16 cellular contexts compared by ENCODE assay signal in genomic region chr12:57793920-57794319, GRCh38. TPM values are rescaled to one million over a fixed set of nuclear protein-coding genes. Genes with fewer than 3 reads are reported as not detected.
DNase-seq lines count a peak whose midpoint lies in the region; ATAC-seq and TF ChIP-seq lines count a peak whose summit lies in the region.
"Had no signal": no experiment of that assay in that cellular context is flagged by ENCODE, and none has a peak within 500 bp of the region (broad histone marks: within the 10 kb centered on the region; RNA-seq: fewer than 3 reads in every experiment).

No MANE protein-coding gene starts in this region.

- H3K36me3 ChIP-seq in SJSA1: peaks cover 93% of the 10 kb centered on the region
- H3K36me3 ChIP-seq in fibroblast of lung (ENCODE audit: control insufficient read depth, insufficient read depth, low read length): peaks cover 3% of the 10 kb centered on the region

- no peak overlapping the region for H3K4me3 Mint-ChIP-seq in stimulated activated naive CD8-positive, alpha-beta T cell treated with anti-CD3 and anti-CD28 coated beads, Interleukin-15, Interleukin-2, amounts not matched to agents 100 ng/mL and 50 ng/mL, for 24 hours
- H3K4me3 Mint-ChIP-seq: CD14-positive monocyte, GM23338, mesothelial cell of epicardium had no signal

- no peaks in the 10 kb centered on the region for H3K9me3 Mint-ChIP-seq in stimulated activated naive CD8-positive, alpha-beta T cell treated with anti-CD3 and anti-CD28 coated beads, Interleukin-15, Interleukin-2, amounts not matched to agents 100 ng/mL and 50 ng/mL, for 24 hours
- H3K9me3 Mint-ChIP-seq: CD14-positive monocyte, GM23338, mesothelial cell of epicardium had no signal

- no peak overlapping the region for H2AFZ ChIP-seq in fibroblast of lung (ENCODE audit: low read length)
- H2AFZ ChIP-seq: GM23338 had no signal

- H3K4me3 ChIP-seq in SJSA1: no peak overlapping the region
- H3K4me3 ChIP-seq in fibroblast of lung (replicated peaks in 1 of 4; ENCODE audit: control extremely low read depth in 1 of 4, insufficient read depth in 1 of 4, low read depth in 3 of 4, low read length in 4 of 4): no peak overlapping the region
- H3K4me3 ChIP-seq: GM23338, testis had no signal

- ATAC-seq in stimulated activated naive CD8-positive, alpha-beta T cell treated with anti-CD3 and anti-CD28 coated beads, Interleukin-15, Interleukin-2, amounts not matched to agents 100 U/mL and 50 U/mL, for 24 hours: no peak
- no peak for ATAC-seq in HG03354 (IDR thresholded peaks at IDR 0.05; ENCODE audit: poor library complexity, severe bottlenecking, unreplicated experiment)
- ATAC-seq in GM18519 (IDR thresholded peaks at IDR 0.05; ENCODE audit: low FRiP score, unreplicated experiment): no peak
- ATAC-seq: GM23338 had no signal

- H3K9me3 ChIP-seq in SJSA1 (replicated peaks): no peaks in the 10 kb centered on the region
- no peaks in the 10 kb centered on the region for H3K9me3 ChIP-seq in fibroblast of lung (ENCODE audit: control insufficient read depth, insufficient read depth, low read depth, low read length)
- H3K9me3 ChIP-seq: testis had no signal

- no peaks in the 10 kb centered on the region for H3K27me3 Mint-ChIP-seq in stimulated activated naive CD8-positive, alpha-beta T cell treated with anti-CD3 and anti-CD28 coated beads, Interleukin-15, Interleukin-2, amounts not matched to agents 100 ng/mL and 50 ng/mL, for 24 hours

- no peak for DNase-seq in stimulated activated naive CD8-positive, alpha-beta T cell treated with anti-CD3 and anti-CD28 coated beads, Interleukin-15, Interleukin-2, amounts not matched to agents 100 U/mL and 50 U/mL, for 24 hours
- DNase-seq in SJSA1 (ENCODE audit: low read depth in 1 of 2, low spot score in 2 of 2) (peak in 1 of 2 experiments; percentile 83), fibroblast of lung (ENCODE audit: low read depth in 2 of 2) (peak; percentile 61 to 91), NCI-H345 treated with DMSO at 0.1 percent for 48 hours (lab: John Stamatoyannopoulos, UW; ENCODE audit: unreplicated experiment) (no peak)
- no peak for DNase-seq in stimulated activated CD4-positive, alpha-beta T cell treated with anti-CD3 and anti-CD28 coated beads, Interleukin-4, amount 100 ng/mL, for 24 hours
- DNase-seq: activated gamma-delta T cell, hippocampal formation, NCI-H2171, testis had no signal

- peak overlapping the region; percentile 33 for H3K4me2 ChIP-seq in fibroblast of lung (ENCODE audit: extremely low read depth, insufficient read depth, low read length)
- H3K4me2 ChIP-seq: GM23338, KMS-11 had no signal

- peak overlapping the region; percentile 8 for H3K27ac Mint-ChIP-seq in stimulated activated naive CD8-positive, alpha-beta T cell treated with anti-CD3 and anti-CD28 coated beads, Interleukin-15, Interleukin-2, amounts not matched to agents 100 ng/mL and 50 ng/mL, for 24 hours
- H3K27ac Mint-ChIP-seq: CD14-positive monocyte, GM23338, mesothelial cell of epicardium had no signal

- H4K20me1 ChIP-seq in fibroblast of lung (ENCODE audit: control insufficient read depth, extremely low read depth, insufficient read depth, low read length): no peaks in the 10 kb centered on the region

- H3K4me1 ChIP-seq in SJSA1 (replicated peaks) (peaks cover 19% of the 10 kb centered on the region), fibroblast of lung (ENCODE audit: control insufficient read depth, extremely low read depth, insufficient read depth, low read length) (peaks cover 8% of the 10 kb centered on the region)
- H3K4me1 ChIP-seq: testis had no signal

- peaks cover 20% of the 10 kb centered on the region for H3K4me1 Mint-ChIP-seq in stimulated activated naive CD8-positive, alpha-beta T cell treated with anti-CD3 and anti-CD28 coated beads, Interleukin-15, Interleukin-2, amounts not matched to agents 100 ng/mL and 50 ng/mL, for 24 hours (ENCODE audit: low read depth)
- H3K4me1 Mint-ChIP-seq: GM23338, mesothelial cell of epicardium had no signal

- no peaks in the 10 kb centered on the region for H3K79me2 ChIP-seq in fibroblast of lung (ENCODE audit: control insufficient read depth, insufficient read depth, low read length)

- H3K9ac ChIP-seq in fibroblast of lung (ENCODE audit: insufficient read depth, low read length): peak overlapping the region; percentile 13
- H3K9ac ChIP-seq: KMS-11 had no signal

- H3K27ac ChIP-seq in SJSA1 (peak overlapping the region; percentile 0; the same call in 1 of the 2 replicates), fibroblast of lung (ENCODE audit: insufficient read depth, low read length) (peak overlapping the region; percentile 75)
- H3K27ac ChIP-seq: KMS-11, testis had no signal

- H3K27me3 ChIP-seq in SJSA1 (replicated peaks) (no peaks in the 10 kb centered on the region), fibroblast of lung (ENCODE audit: control insufficient read depth, insufficient read depth, low read length) (no peaks in the 10 kb centered on the region)
- H3K27me3 ChIP-seq: testis had no signal

- TF ChIP-seq CTCF in fibroblast of lung (conservative IDR thresholded peaks at IDR 0.05 in 1 of 2, IDR thresholded peaks at IDR 0.05 in 1 of 2; ENCODE audit: low read depth in 1 of 2, low read length in 2 of 2): no peak

- peaks cover 72% of the 10 kb centered on the region for H3K36me3 Mint-ChIP-seq in stimulated activated naive CD8-positive, alpha-beta T cell treated with anti-CD3 and anti-CD28 coated beads, Interleukin-15, Interleukin-2, amounts not matched to agents 100 ng/mL and 50 ng/mL, for 24 hours (ENCODE audit: low read depth)

RNA-seq across cellular contexts. Expression of gene TSFM, which starts 11.3 kb away (rescaled TPM):
- total RNA-seq in SJSA1 (2014; rRNA removed; shearing (Covaris generic)): 591 and 596 TPM in 2 replicates
- total RNA-seq in fibroblast of lung: 15.5 and 20.3 TPM in 2 replicates
- polyA plus RNA-seq in fibroblast of lung: 16.8 and 19.0 TPM in 2 replicates
- polyA plus RNA-seq in fibroblast of lung (2012): 32.2 and 40.9 TPM in 2 replicates
- polyA minus RNA-seq in fibroblast of lung (ENCODE audit: low replicate concordance): 7.3 and 10.9 TPM in 2 replicates

RNA-seq across cellular contexts. Expression of gene EEF1AKMT3, which starts 21.5 kb away (rescaled TPM):
- total RNA-seq in SJSA1 (2014; rRNA removed; shearing (Covaris generic)): 53.1 and 62.2 TPM in 2 replicates
- total RNA-seq in fibroblast of lung: 3.9 and 8.9 TPM in 2 replicates
- 6.7 and 11.9 TPM in 2 replicates for polyA plus RNA-seq in fibroblast of lung
- 4.3 and 7.2 TPM in 2 replicates for polyA plus RNA-seq in fibroblast of lung (2012)
- 8.7 and 24.9 TPM in 2 replicates for polyA minus RNA-seq in fibroblast of lung (ENCODE audit: low replicate concordance)

RNA-seq across cellular contexts. Expression of gene METTL1, which starts 22.0 kb away (rescaled TPM):
- total RNA-seq in SJSA1 (2014; rRNA removed; shearing (Covaris generic)): 173 and 193 TPM in 2 replicates
- 3.5 and 6.4 TPM in 2 replicates for total RNA-seq in fibroblast of lung
- polyA plus RNA-seq in fibroblast of lung: 16.9 and 28.5 TPM in 2 replicates
- polyA plus RNA-seq in fibroblast of lung (2012): 21.0 and 31.8 TPM in 2 replicates
- polyA minus RNA-seq in fibroblast of lung (ENCODE audit: low replicate concordance): 25.6 and 84.0 TPM in 2 replicates

RNA-seq across cellular contexts. Expression of gene AVIL, which starts 24.6 kb away (rescaled TPM):
- 6.0 and 6.6 TPM in 2 replicates for total RNA-seq in SJSA1 (2014; rRNA removed; shearing (Covaris generic))
- total RNA-seq in fibroblast of lung: 2.8 and 7.1 TPM in 2 replicates
- 1.1 and 2.2 TPM in 2 replicates for polyA plus RNA-seq in fibroblast of lung
- polyA plus RNA-seq in fibroblast of lung (2012): 0.96 and 1.9 TPM in 2 replicates
- 2.4 TPM in 1 of 2 replicates, not detected in the other for polyA minus RNA-seq in fibroblast of lung (ENCODE audit: low replicate concordance)

RNA-seq across cellular contexts. Expression of gene CYP27B1, which starts 27.0 kb away (rescaled TPM):
- 12.9 and 21.9 TPM in 2 replicates for total RNA-seq in SJSA1 (2014; rRNA removed; shearing (Covaris generic))
- under 0.01 and 0.17 TPM in 2 replicates for total RNA-seq in fibroblast of lung
- polyA plus RNA-seq in fibroblast of lung: 0.26 and 0.29 TPM in 2 replicates
- 0.09 and 0.21 TPM in 2 replicates for polyA plus RNA-seq in fibroblast of lung (2012)
- not detected in 2 replicates for polyA minus RNA-seq in fibroblast of lung (ENCODE audit: low replicate concordance)
- polyA plus RNA-seq: CD14-positive monocyte had no signal

Comparison
In these comparisons a context has a peak if more than half of its experiments do, and no peak if none do; other contexts are left out.
1. DNase-seq: peak in fibroblast of lung (2 of 2); none in stimulated activated naive CD8-positive, alpha-beta T cell treated with anti-CD3 and anti-CD28 coated beads, Interleukin-15, Interleukin-2, amounts not matched to agents 100 U/mL and 50 U/mL, for 24 hours (single experiment), NCI-H345 treated with DMSO at 0.1 percent for 48 hours (single experiment) and stimulated activated CD4-positive, alpha-beta T cell treated with anti-CD3 and anti-CD28 coated beads, Interleukin-4, amount 100 ng/mL, for 24 hours (single experiment).
2. RNA of gene TSFM, which starts 11.3 kb away (total RNA-seq): 591 to 596 TPM in SJSA1; 15.5 to 20.3 TPM in fibroblast of lung; every median in the first group is over 10 times any median in the second.
3. RNA of gene METTL1, which starts 22.0 kb away (total RNA-seq): 173 to 193 TPM in SJSA1; 3.5 to 6.4 TPM in fibroblast of lung; every median in the first group is over 10 times any median in the second.